In the genomic region with DNA sequence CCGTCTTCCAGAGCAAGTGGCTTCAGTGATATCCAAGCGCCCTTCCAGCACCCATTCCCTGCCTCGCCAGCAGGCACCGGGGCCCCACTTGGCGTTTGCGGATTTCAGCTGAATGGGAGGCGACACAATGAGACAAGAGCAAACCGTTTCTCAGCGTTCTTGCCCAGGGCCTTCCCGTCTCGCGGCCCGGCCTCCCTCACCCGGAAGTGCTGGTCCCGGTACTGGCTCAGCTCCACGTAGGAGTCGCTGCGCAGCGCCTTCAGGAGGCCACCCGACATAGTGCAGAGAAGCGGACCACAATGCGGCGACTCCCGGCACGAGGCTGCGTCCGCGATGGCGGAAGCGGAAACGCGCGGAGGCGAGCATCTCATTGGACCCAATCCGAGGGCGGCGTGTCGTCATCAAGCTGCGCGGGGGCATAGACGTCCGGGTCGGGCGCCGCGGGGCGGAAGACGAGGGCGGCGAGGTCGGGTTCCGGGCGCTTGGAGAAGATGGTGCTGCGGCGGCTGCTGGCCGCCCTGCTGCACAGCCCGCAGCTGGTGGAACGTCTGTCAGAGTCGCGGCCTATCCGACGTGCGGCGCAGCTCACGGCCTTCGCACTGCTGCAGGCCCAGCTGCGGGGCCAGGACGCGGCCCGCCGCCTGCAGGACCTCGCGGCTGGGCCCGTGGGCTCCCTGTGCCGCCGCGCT, we compare ENCODE assay signal across 8 cellular contexts. TPM values are rescaled to one million over a fixed set of nuclear protein-coding genes. Genes with fewer than 3 reads are reported as not detected.
DNase-seq lines count a peak whose midpoint lies in the region; ATAC-seq and TF ChIP-seq lines count a peak whose summit lies in the region.

A gene (minus strand): TSS at position 303 of the 689 bp plus-strand sequence. CDS start 25 bp downstream, at position 278.

- peak within 1 kb of the TSS; percentile 91 for H3K4me3 ChIP-seq in left ventricle myocardium inferior
- H3K4me3 ChIP-seq in prostate gland = peak within 1 kb of the TSS; percentile 90 to 100
- peak within 1 kb of the TSS; percentile 97 for H3K4me3 ChIP-seq in urinary bladder (ENCODE audit: low read depth, low read length)

- in situ Hi-C loops in GM13977 (cut with MboI; ENCODE audit: low pct_unique_long_range_greater_than_20kb, low sequenced_read_pairs, unreplicated experiment) = no loop called here

- peaks cover 47% of the 10 kb centered on the region for H3K4me1 ChIP-seq in left ventricle myocardium inferior
- H3K4me1 ChIP-seq in prostate gland (replicated peaks) = peaks cover 8% of the 10 kb centered on the region
- no peaks in the 10 kb centered on the region for H3K4me1 ChIP-seq in urinary bladder (ENCODE audit: insufficient read depth)

- H3K27me3 ChIP-seq in left ventricle myocardium inferior (ENCODE audit: low read depth) (no peaks in the 10 kb centered on the region), prostate gland (replicated peaks; ENCODE audit: insufficient read depth) (no peaks in the 10 kb centered on the region)

- DNase-seq in GM13977 (ENCODE audit: low spot score) (peak; percentile 97), NCI-H146 treated with DMSO at 0.1 percent for 48 hours (lab: John Stamatoyannopoulos, UW; ENCODE audit: unreplicated experiment) (peak; percentile 85), amniotic stem cell (lab: John Stamatoyannopoulos, UW) (peak; percentile 98), left ventricle myocardium inferior (peak; percentile 99), prostate gland (ENCODE audit: low spot score) (peak; percentile 96)

- peaks cover 31% of the 10 kb centered on the region for H3K36me3 ChIP-seq in left ventricle myocardium inferior
- peaks cover 2% of the 10 kb centered on the region in 2 donors for H3K36me3 ChIP-seq in prostate gland
- H3K36me3 ChIP-seq in urinary bladder (ENCODE audit: insufficient read depth) = no peaks in the 10 kb centered on the region

- ATAC-seq in HG02884 (IDR thresholded peaks at IDR 0.05; ENCODE audit: unreplicated experiment) = peak; percentile 92

- no peaks in the 10 kb centered on the region for H3K9me3 ChIP-seq in left ventricle myocardium inferior (replicated peaks)
- H3K9me3 ChIP-seq in prostate gland = no peaks in the 10 kb centered on the region

- intact Hi-C loops in T-helper 1 cell treated with Interleukin-12 subunit alpha and Interleukin-12 subunit beta and Interleukin-4 antibody, amounts not matched to agents 30 ng/mL and 1 ng/mL, for 36 hours (cut with micrococcal nuclease) = loop anchor here (1.0 to 10.0 kb wide), 20 partner anchors 27 to 1035 kb away; a partner anchor contains a TSS
- intact Hi-C loops in left ventricle myocardium inferior (cut with micrococcal nuclease) (no loop called here), prostate gland (cut with DNase I) (loop anchor here (5.0 kb wide), 1 partner anchor 75 kb away; a partner anchor contains a TSS)

- TF ChIP-seq CTCF in GM13977 (IDR thresholded peaks at IDR 0.05; ENCODE audit: extremely low read depth, insufficient read depth, missing control alignments) (peak; percentile 82), left ventricle myocardium inferior (IDR thresholded peaks at IDR 0.05; ENCODE audit: borderline replicate concordance) (peak; percentile 69), prostate gland (IDR thresholded peaks at IDR 0.05) (peak; percentile 12 to 81 (median 50))

- H3K27ac ChIP-seq in left ventricle myocardium inferior (replicated peaks) (peak within 1 kb of the TSS; percentile 90), prostate gland (peak within 1 kb of the TSS; percentile 87 to 89), urinary bladder (ENCODE audit: low read depth) (peak within 1 kb of the TSS; percentile 92)

- under 1% methylated on average over 72 of the region's 77 CpGs for WGBS in prostate gland
- under 1% methylated on average over 77 of the region's 77 CpGs for WGBS in urinary bladder

- TF ChIP-seq POLR2A in prostate gland (IDR thresholded peaks at IDR 0.05) = peak; percentile 47

RNA-seq across cellular contexts. Expression of the gene that starts here (rescaled TPM):
- 61.3 and 70.2 TPM in 2 replicates for total RNA-seq in T-helper 1 cell treated with Interleukin-12 subunit alpha and Interleukin-12 subunit beta and Interleukin-4 antibody, amounts not matched to agents 30 ng/mL and 1 ng/mL, for 36 hours
- 36.9 TPM for total RNA-seq in left ventricle myocardium inferior
- 10 to 100 TPM; 35.4 to 38.2 TPM for total RNA-seq in prostate gland
- 38.8 TPM for total RNA-seq in urinary bladder
- 65.7 TPM for polyA plus RNA-seq in urinary bladder

Comparison
In these comparisons a context has a peak if more than half of its experiments do, and no peak if none do; other contexts are left out.
1. Peak in every context shown above with its lines: DNase-seq, ATAC-seq, H3K4me3 ChIP-seq and H3K27ac ChIP-seq.